8 cellular contexts compared by ENCODE assay signal in genomic region chr16:636206-637080, GRCh38. TPM values are rescaled to one million over a fixed set of nuclear protein-coding genes. Genes with fewer than 3 reads are reported as not detected.
DNase-seq lines count a peak whose midpoint lies in the region; ATAC-seq lines count a peak whose summit lies in the region.

METTL26 (minus strand) TSS chr16:636305; CDS start chr16:636290, 15 bp downstream.

- H3K9me3 ChIP-seq in BLaER1 treated with 17β-estradiol and CSF1 and Interleukin-3, amounts not matched to agents 10 nM and 100 nM (replicated peaks in 1 of 11) = no peaks in the 10 kb centered on the region

- H3K9ac ChIP-seq in BLaER1 treated with 17β-estradiol and CSF1 and Interleukin-3, amounts not matched to agents 10 nM and 100 nM = peak within 1 kb of the TSS; percentile 82 to 96 (median 91)

- peaks cover 15 to 28% (median 23%) of the 10 kb centered on the region in 11 experiments; a peak in 21 of 22 replicates for H3K36me3 ChIP-seq in BLaER1 treated with 17β-estradiol and CSF1 and Interleukin-3, amounts not matched to agents 10 nM and 100 nM

- peak within 1 kb of the TSS; percentile 85 to 98 (median 93) for H3K4me3 ChIP-seq in BLaER1 treated with 17β-estradiol and CSF1 and Interleukin-3, amounts not matched to agents 10 nM and 100 nM

- H3K27me3 ChIP-seq in BLaER1 treated with 17β-estradiol and CSF1 and Interleukin-3, amounts not matched to agents 10 nM and 100 nM = no peaks in the 10 kb centered on the region

- peaks cover 0 to 39% (median 30%) of the 10 kb centered on the region in 11 experiments; a peak in 19 of 22 replicates for H4K20me1 ChIP-seq in BLaER1 treated with 17β-estradiol and CSF1 and Interleukin-3, amounts not matched to agents 10 nM and 100 nM

- peaks cover 49 to 59% (median 54%) of the 10 kb centered on the region in 10 experiments for H3K4me1 ChIP-seq in BLaER1 treated with 17β-estradiol and CSF1 and Interleukin-3, amounts not matched to agents 10 nM and 100 nM

- peak; percentile 82 to 94 for DNase-seq in NCI-H526 (lab: John Stamatoyannopoulos, UW)
- DNase-seq in activated CD4-positive, alpha-beta T cell treated with anti-CD3 and anti-CD28 coated beads for 48 hours = peak; percentile 95
- peak; percentile 97 to 98 for DNase-seq in left colon
- peak; percentile 86 to 88 for DNase-seq in stimulated activated CD4-positive, alpha-beta T cell treated with anti-CD3 and anti-CD28 coated beads, Interleukin-1b, Interleukin-23, amount 100 ng/mL, for 4 hours (ENCODE audit: low read depth in 2 of 2)

- peak within 1 kb of the TSS; percentile 88 to 98 (median 97) for H3K4me2 ChIP-seq in BLaER1 treated with 17β-estradiol and CSF1 and Interleukin-3, amounts not matched to agents 10 nM and 100 nM

- intact Hi-C loops in left colon (cut with DNase I, micrococcal nuclease) = no loop called here

- ATAC-seq in GM19324 (IDR thresholded peaks at IDR 0.05; ENCODE audit: low FRiP score, unreplicated experiment) = peak; percentile 70
- peak; percentile 68 for ATAC-seq in HG03460 (IDR thresholded peaks at IDR 0.05; ENCODE audit: unreplicated experiment)
- ATAC-seq in left colon = peak; percentile 84

- peak within 1 kb of the TSS; percentile 81 to 93 (median 87) for H3K27ac ChIP-seq in BLaER1 treated with 17β-estradiol and CSF1 and Interleukin-3, amounts not matched to agents 10 nM and 100 nM
- H3K27ac ChIP-seq in cingulate gyrus (ENCODE audit: low read depth, low read length) = peak within 1 kb of the TSS; percentile 100

RNA-seq across cellular contexts. Expression of gene METTL26, which starts in this region (rescaled TPM):
- total RNA-seq in left colon = 10 to 100 TPM; 42.0 to 52.0 TPM

Comparison
In these comparisons a context has a peak if more than half of its experiments do, and no peak if none do; other contexts are left out.
1. Peak in every context shown above with its lines: DNase-seq, ATAC-seq, H3K4me3 ChIP-seq and H3K27ac ChIP-seq.